ENCODE assay signal across 28 cellular contexts in the genomic region with DNA sequence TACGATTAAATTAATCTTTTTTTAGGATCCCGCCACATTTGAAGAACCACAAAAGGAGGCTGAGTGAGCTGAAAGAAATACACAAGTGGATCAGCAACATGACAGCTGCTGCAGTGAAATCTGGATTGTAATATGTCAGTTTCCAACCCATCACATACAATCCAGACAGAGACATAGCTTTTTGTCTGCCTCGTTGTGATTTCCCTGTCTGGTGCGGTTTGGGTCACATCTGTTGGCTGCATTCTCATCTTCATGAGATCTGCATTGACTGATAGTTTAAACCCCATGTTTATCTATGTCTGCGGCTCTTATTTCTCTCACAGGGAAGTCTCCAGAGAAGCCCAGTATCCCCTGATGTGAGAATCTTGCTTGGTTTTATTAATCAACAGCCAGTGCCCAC.
A peak's percentile ranks its signal among the peaks of the same experiment; 100 is the strongest.
DNase-seq lines count a peak whose midpoint lies in the region; ATAC-seq and TF ChIP-seq lines count a peak whose summit lies in the region.
"Had no signal": no experiment of that assay in that cellular context is flagged by ENCODE, and none has a peak within 500 bp of the region (broad histone marks: within the 10 kb centered on the region; RNA-seq: fewer than 3 reads in every experiment).

No MANE protein-coding gene starts in this region.

- no peak overlapping the region for H4K5ac ChIP-seq in H9 (ENCODE audit: insufficient read length, low read depth, low read length)

- H3K56ac ChIP-seq in H9 (ENCODE audit: insufficient read length, low read depth, low read length): no peak overlapping the region

- no peak for DNase-seq in H9
- DNase-seq in SJCRH30: peak; percentile 76 to 87
- DNase-seq in chondrocyte (ENCODE audit: low spot score): no peak
- DNase-seq in 8988T: no peak
- DNase-seq: activated CD4-positive, alpha-beta T cell treated with anti-CD3 and anti-CD28 coated beads, Interleukin-2, amount 10 ng/mL, durations not matched to agents 24 days and 14 days; activated gamma-delta T cell; activated T-cell treated with anti-CD3 and anti-CD28 coated beads, Interleukin-2, amount 50 U/mL, for 24 hours; AML-193; body of pancreas; CD4-positive, alpha-beta T cell; GOT3; NCI-H146; NCI-H510A treated with DMSO at 0.1 percent for 48 hours; nucleus accumbens; RPMI8226; sigmoid colon; stimulated activated CD8-positive, alpha-beta memory T cell treated with anti-CD3 and anti-CD28 coated beads, Interleukin-4, amount 100 ng/mL, for 48 hours; stimulated activated naive CD8-positive, alpha-beta T cell treated with anti-CD3 and anti-CD28 coated beads, Interleukin-15, amount 100 ng/mL, for 72 hours; T-helper 17 cell; tibial artery had no signal

- peak overlapping the region; percentile 22 for H3K18ac ChIP-seq in H9 (ENCODE audit: insufficient read length, low read depth, low read length)

- peak overlapping the region; percentile 38 for H3K4me3 ChIP-seq in SJCRH30
- H3K4me3 ChIP-seq: A549, body of pancreas, GM12878, lung, prostate gland, sigmoid colon, tibial artery had no signal

- H3K4me1 ChIP-seq in H9 (ENCODE audit: insufficient read depth, low read length) (peaks cover 5% of the 10 kb centered on the region; the same call in 1 of the 2 replicates), SJCRH30 (peaks cover 25% of the 10 kb centered on the region)
- H3K4me1 ChIP-seq: A549, body of pancreas, prostate gland, sigmoid colon, tibial artery had no signal

- H2BK20ac ChIP-seq in H9 (ENCODE audit: low read depth, low read length, poor library complexity, severe bottlenecking): no peak overlapping the region

- no peaks in the 10 kb centered on the region for H3K9me3 Mint-ChIP-seq in H9
- no peaks in the 10 kb centered on the region for H3K9me3 Mint-ChIP-seq in chondrocyte (ENCODE audit: low read depth)
- no peaks in the 10 kb centered on the region for H3K9me3 Mint-ChIP-seq in nephron
- H3K9me3 Mint-ChIP-seq: activated CD4-positive, alpha-beta T cell treated with anti-CD3 and anti-CD28 coated beads, Interleukin-2, amount 10 ng/mL, durations not matched to agents 24 days and 14 days; activated T-cell treated with anti-CD3 and anti-CD28 coated beads, Interleukin-2, amount 50 U/mL, for 24 hours; CD4-positive, alpha-beta T cell; stimulated activated naive CD8-positive, alpha-beta T cell treated with anti-CD3 and anti-CD28 coated beads, Interleukin-15, amount 100 ng/mL, for 72 hours had no signal

- no peak overlapping the region for H3T11ph ChIP-seq in H9 (ENCODE audit: low read length)

- no peaks in the 10 kb centered on the region for H3K36me3 ChIP-seq in SJCRH30
- H3K36me3 ChIP-seq: prostate gland, sigmoid colon, tibial artery had no signal

- H3K4me3 Mint-ChIP-seq in H9: no peak overlapping the region
- no peak overlapping the region for H3K4me3 Mint-ChIP-seq in chondrocyte (ENCODE audit: unreplicated experiment)
- no peak overlapping the region for H3K4me3 Mint-ChIP-seq in nephron
- H3K4me3 Mint-ChIP-seq: activated CD4-positive, alpha-beta T cell treated with anti-CD3 and anti-CD28 coated beads, Interleukin-2, amount 10 ng/mL, durations not matched to agents 24 days and 14 days; activated T-cell treated with anti-CD3 and anti-CD28 coated beads, Interleukin-2, amount 50 U/mL, for 24 hours; CD4-positive, alpha-beta T cell; stimulated activated naive CD8-positive, alpha-beta T cell treated with anti-CD3 and anti-CD28 coated beads, Interleukin-15, amount 100 ng/mL, for 72 hours; T-helper 17 cell had no signal

- no peak for ATAC-seq in GM19467 (IDR thresholded peaks at IDR 0.05; ENCODE audit: unreplicated experiment)
- ATAC-seq in activated CD4-positive, CD25-positive, alpha-beta regulatory T cell treated with anti-CD3 and anti-CD28 coated beads, Interleukin-2, amount 50 U/mL, for 24 hours: no peak
- ATAC-seq in GM18861 (IDR thresholded peaks at IDR 0.05; ENCODE audit: unreplicated experiment): no peak
- ATAC-seq: A549; body of pancreas; GM12878; stimulated activated naive CD8-positive, alpha-beta T cell treated with anti-CD3 and anti-CD28 coated beads, Interleukin-15, amount 100 ng/mL, for 72 hours; T-helper 17 cell had no signal

- no peaks in the 10 kb centered on the region for H3K79me1 ChIP-seq in H9 (ENCODE audit: insufficient read depth, low read depth, low read length, poor library complexity, severe bottlenecking)

- no peak overlapping the region for H2AK5ac ChIP-seq in H9 (ENCODE audit: insufficient read length, low read length)

- H3K27me3 Mint-ChIP-seq in H9 (ENCODE audit: low read depth) (no peaks in the 10 kb centered on the region), chondrocyte (ENCODE audit: low read depth) (no peaks in the 10 kb centered on the region), nephron (ENCODE audit: low read depth) (no peaks in the 10 kb centered on the region)
- H3K27me3 Mint-ChIP-seq: activated CD4-positive, alpha-beta T cell treated with anti-CD3 and anti-CD28 coated beads, Interleukin-2, amount 10 ng/mL, durations not matched to agents 24 days and 14 days; activated T-cell treated with anti-CD3 and anti-CD28 coated beads, Interleukin-2, amount 50 U/mL, for 24 hours; CD4-positive, alpha-beta T cell; stimulated activated naive CD8-positive, alpha-beta T cell treated with anti-CD3 and anti-CD28 coated beads, Interleukin-15, amount 100 ng/mL, for 72 hours; T-helper 17 cell had no signal

- no peak overlapping the region for H2BK15ac ChIP-seq in H9 (ENCODE audit: low read depth, low read length)

- no peak overlapping the region for H3K4me2 ChIP-seq in H9 (ENCODE audit: insufficient read depth, insufficient read length, low read length)
- H3K4me2 ChIP-seq: A549 had no signal

- no CpG with 5 or more reads among the region's 5 CpGs for WGBS in H9 (ENCODE audit: extremely low coverage, insufficient read length, low lambda C conversion rate)

- no peak overlapping the region for H4K91ac ChIP-seq in H9 (ENCODE audit: insufficient read length, low read depth, low read length)

- H3K23ac ChIP-seq in H9 (ENCODE audit: insufficient read length, low read depth, low read length): no peak overlapping the region

- H3K27ac ChIP-seq in H9 (ENCODE audit: insufficient read length, low read depth, low read length): no peak overlapping the region
- peak overlapping the region; percentile 89 for H3K27ac ChIP-seq in SJCRH30
- H3K27ac ChIP-seq: A549, body of pancreas, prostate gland, sigmoid colon, tibial artery had no signal

- no peak for TF ChIP-seq CTCF in H9 (conservative IDR thresholded peaks at IDR 0.05)
- no peak for TF ChIP-seq CTCF in chondrocyte (IDR thresholded peaks at IDR 0.05)
- no peak for TF ChIP-seq CTCF in nephron (IDR thresholded peaks at IDR 0.05; ENCODE audit: unreplicated experiment in 3 of 3)

- H3K27me3 ChIP-seq in H9 (ENCODE audit: insufficient read depth, low read length) (no peaks in the 10 kb centered on the region), SJCRH30 (no peaks in the 10 kb centered on the region)
- H3K27me3 ChIP-seq: body of pancreas, sigmoid colon, tibial artery had no signal

- H3K9me3 ChIP-seq in H9 (ENCODE audit: control insufficient read depth, low read depth, low read length): no peaks in the 10 kb centered on the region
- no peaks in the 10 kb centered on the region for H3K9me3 ChIP-seq in SJCRH30 (replicated peaks)
- H3K9me3 ChIP-seq: A549, body of pancreas, prostate gland, sigmoid colon, tibial artery had no signal

- H3K23me2 ChIP-seq in H9 (ENCODE audit: insufficient read length, low read depth, low read length, poor library complexity, severe bottlenecking): no peaks in the 10 kb centered on the region

- H3K4me1 Mint-ChIP-seq in H9 (peaks cover 40 to 47% of the 10 kb centered on the region in 2 experiments), chondrocyte (ENCODE audit: low read depth) (peaks cover 42% of the 10 kb centered on the region), nephron (peaks cover 47% of the 10 kb centered on the region)
- H3K4me1 Mint-ChIP-seq: activated CD4-positive, alpha-beta T cell treated with anti-CD3 and anti-CD28 coated beads, Interleukin-2, amount 10 ng/mL, durations not matched to agents 24 days and 14 days; stimulated activated naive CD8-positive, alpha-beta T cell treated with anti-CD3 and anti-CD28 coated beads, Interleukin-15, amount 100 ng/mL, for 72 hours; T-helper 17 cell had no signal

- H3K4ac ChIP-seq in H9 (ENCODE audit: low read depth, low read length): no peak overlapping the region

- H4K20me1 ChIP-seq in H9 (ENCODE audit: control insufficient read depth, insufficient read depth, insufficient read length): no peaks in the 10 kb centered on the region

- H3K14ac ChIP-seq in H9 (ENCODE audit: insufficient read depth, low read length): no peak overlapping the region

- H2BK5ac ChIP-seq in H9 (ENCODE audit: insufficient read length, low read length): no peak overlapping the region

- no peak overlapping the region for H3K9ac ChIP-seq in H9 (ENCODE audit: extremely low read depth, insufficient read length, low read length)

- H2AFZ ChIP-seq in H9 (ENCODE audit: low read length): no peak overlapping the region

- H2BK12ac ChIP-seq in H9 (ENCODE audit: insufficient read length, low read depth, low read length): no peak overlapping the region

- H3K79me2 ChIP-seq in H9 (ENCODE audit: insufficient read depth, low read length): no peaks in the 10 kb centered on the region

- H2BK120ac ChIP-seq in H9 (ENCODE audit: low read depth, low read length, poor library complexity, severe bottlenecking): no peak overlapping the region

- H4K8ac ChIP-seq in H9 (replicated peaks; ENCODE audit: insufficient read length, low read depth, low read length): no peak overlapping the region

- no peak overlapping the region for H3K27ac Mint-ChIP-seq in H9
- peak overlapping the region; percentile 52 for H3K27ac Mint-ChIP-seq in chondrocyte (ENCODE audit: unreplicated experiment)
- peak overlapping the region; percentile 70 to 82 (median 81) for H3K27ac Mint-ChIP-seq in nephron
- H3K27ac Mint-ChIP-seq: activated CD4-positive, alpha-beta T cell treated with anti-CD3 and anti-CD28 coated beads, Interleukin-2, amount 10 ng/mL, durations not matched to agents 24 days and 14 days; activated T-cell treated with anti-CD3 and anti-CD28 coated beads, Interleukin-2, amount 50 U/mL, for 24 hours; CD4-positive, alpha-beta T cell; stimulated activated naive CD8-positive, alpha-beta T cell treated with anti-CD3 and anti-CD28 coated beads, Interleukin-15, amount 100 ng/mL, for 72 hours; T-helper 17 cell had no signal

- H3K36me3 Mint-ChIP-seq in H9 (ENCODE audit: insufficient read depth in 1 of 3, low read depth in 3 of 3): no peaks in the 10 kb centered on the region
- H3K36me3 Mint-ChIP-seq in chondrocyte (ENCODE audit: low read depth): no peaks in the 10 kb centered on the region
- H3K36me3 Mint-ChIP-seq in nephron (ENCODE audit: low read depth): no peaks in the 10 kb centered on the region

Comparison
In these comparisons a context has a peak if more than half of its experiments do, and no peak if none do; other contexts are left out.
1. DNase-seq: peak in SJCRH30 (2 of 2); none in H9 (single experiment), chondrocyte (single experiment) and 8988T (single experiment).
2. H3K27ac Mint-ChIP-seq: peak in chondrocyte (single experiment) and nephron (3 of 3); none in H9 (0 of 3).